In the genomic region with DNA sequence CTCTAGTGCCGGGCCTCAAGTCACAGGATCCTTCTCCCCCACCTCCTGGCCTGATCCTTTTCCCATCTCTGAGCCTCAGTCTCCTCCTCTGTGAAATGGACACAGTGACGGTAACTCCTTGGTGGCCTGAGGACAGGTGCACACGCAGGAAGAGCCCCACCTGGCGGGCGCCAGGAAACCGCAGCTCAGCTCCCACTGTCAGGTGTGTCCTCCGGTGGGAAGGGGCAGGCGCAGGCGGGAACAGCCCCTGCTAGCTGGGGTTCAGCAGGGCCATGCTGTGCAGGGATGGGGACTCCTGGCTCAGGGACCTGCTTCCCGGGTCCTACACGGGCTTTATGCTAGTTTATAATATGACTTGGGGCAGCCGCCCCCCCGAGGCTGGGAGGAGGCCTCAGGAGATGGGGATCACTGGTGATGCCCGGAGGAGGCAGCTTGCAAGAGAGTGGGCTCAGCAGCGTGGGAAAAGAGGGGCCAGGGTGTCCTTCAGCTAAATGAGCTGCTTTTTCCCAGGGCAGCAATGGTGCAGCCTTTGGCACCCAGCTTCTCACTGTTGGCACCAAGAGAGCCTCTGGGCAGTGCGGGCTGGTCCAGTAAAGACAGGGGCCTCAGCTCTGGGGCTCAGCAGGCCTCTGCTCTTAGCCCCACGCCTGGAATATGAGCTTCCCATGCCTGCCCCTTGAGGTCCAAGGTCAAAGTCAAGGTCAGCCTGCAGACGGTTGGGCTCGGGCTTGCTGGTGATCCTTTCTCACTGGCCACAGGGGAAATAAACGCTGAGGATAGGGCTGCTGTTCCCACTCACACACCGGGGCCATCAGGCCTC, we compare ENCODE assay signal across 1 cellular context.
TF ChIP-seq lines count a peak whose summit lies in the region.

No MANE protein-coding gene starts in this region.

TF ChIP-seq in A549, 52 proteins besides CTCF, POLR2A, EP300 and RAD21 (continued from another document):
- TF ChIP-seq, protein P1, sequence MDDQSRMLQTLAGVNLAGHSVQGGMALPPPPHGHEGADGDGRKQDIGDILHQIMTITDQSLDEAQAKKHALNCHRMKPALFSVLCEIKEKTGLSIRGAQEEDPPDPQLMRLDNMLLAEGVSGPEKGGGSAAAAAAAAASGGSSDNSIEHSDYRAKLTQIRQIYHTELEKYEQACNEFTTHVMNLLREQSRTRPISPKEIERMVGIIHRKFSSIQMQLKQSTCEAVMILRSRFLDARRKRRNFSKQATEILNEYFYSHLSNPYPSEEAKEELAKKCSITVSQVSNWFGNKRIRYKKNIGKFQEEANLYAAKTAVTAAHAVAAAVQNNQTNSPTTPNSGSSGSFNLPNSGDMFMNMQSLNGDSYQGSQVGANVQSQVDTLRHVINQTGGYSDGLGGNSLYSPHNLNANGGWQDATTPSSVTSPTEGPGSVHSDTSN (IDR thresholded peaks at IDR 0.05) = no peak
- TF ChIP-seq SREBF2 (IDR thresholded peaks at IDR 0.05) (no peak), ZSCAN20 (CRISPR knock-in tag; IDR thresholded peaks at IDR 0.05) (no peak), KDM5A (IDR thresholded peaks at IDR 0.05) (no peak), FOXS1 (CRISPR knock-in tag; IDR thresholded peaks at IDR 0.05) (no peak), NPAS2 (CRISPR knock-in tag; IDR thresholded peaks at IDR 0.05; ENCODE audit: borderline replicate concordance) (no peak), EHF (CRISPR knock-in tag; IDR thresholded peaks at IDR 0.05) (no peak), HOXB13 (CRISPR knock-in tag; IDR thresholded peaks at IDR 0.05; ENCODE audit: low read depth) (no peak), GATA3 (IDR thresholded peaks at IDR 0.05; ENCODE audit: borderline replicate concordance) (no peak), ZFP36 (IDR thresholded peaks at IDR 0.05; ENCODE audit: borderline replicate concordance, partially characterized antibody) (no peak), TFCP2L1 (CRISPR knock-in tag; IDR thresholded peaks at IDR 0.05) (no peak)
- TF ChIP-seq, protein P2, sequence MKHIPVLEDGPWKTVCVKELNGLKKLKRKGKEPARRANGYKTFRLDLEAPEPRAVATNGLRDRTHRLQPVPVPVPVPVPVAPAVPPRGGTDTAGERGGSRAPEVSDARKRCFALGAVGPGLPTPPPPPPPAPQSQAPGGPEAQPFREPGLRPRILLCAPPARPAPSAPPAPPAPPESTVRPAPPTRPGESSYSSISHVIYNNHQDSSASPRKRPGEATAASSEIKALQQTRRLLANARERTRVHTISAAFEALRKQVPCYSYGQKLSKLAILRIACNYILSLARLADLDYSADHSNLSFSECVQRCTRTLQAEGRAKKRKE (CRISPR knock-in tag; IDR thresholded peaks at IDR 0.05; ENCODE audit: low read depth) = no peak
